ENCODE assay signal across 1 cellular context in the genomic region with DNA sequence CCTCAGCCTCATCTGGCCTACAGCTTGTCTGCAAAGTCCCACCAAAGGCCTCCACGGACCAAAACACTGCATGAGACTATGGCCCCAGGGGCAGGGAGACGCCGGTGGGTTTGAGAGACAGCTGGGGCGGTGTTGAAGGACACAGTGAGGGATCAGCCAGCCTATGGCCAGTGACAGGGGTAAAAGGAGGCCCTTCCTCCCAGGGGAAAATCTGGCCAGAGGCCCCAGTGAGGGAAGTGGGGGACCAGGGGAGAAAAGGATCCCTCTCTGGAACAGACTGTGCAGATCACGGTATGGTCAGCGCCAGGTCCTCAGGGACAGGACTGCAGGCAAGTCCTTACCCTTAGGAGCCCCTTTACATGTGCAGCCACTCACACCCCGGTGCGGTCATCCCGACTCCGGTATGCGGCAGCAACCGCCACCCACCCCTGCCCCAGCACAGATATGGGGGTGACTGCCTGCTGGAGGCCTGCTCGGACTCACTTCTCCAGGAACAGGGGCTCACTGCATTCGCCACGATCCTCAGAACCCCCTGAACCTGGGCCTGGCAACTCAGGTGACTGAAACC.
TF ChIP-seq lines count a peak whose summit lies in the region.

No MANE protein-coding gene starts in this region.

TF ChIP-seq in HepG2, 621 proteins besides CTCF, POLR2A, EP300 and RAD21 (continued from another document):
- TF ChIP-seq, protein P1, sequence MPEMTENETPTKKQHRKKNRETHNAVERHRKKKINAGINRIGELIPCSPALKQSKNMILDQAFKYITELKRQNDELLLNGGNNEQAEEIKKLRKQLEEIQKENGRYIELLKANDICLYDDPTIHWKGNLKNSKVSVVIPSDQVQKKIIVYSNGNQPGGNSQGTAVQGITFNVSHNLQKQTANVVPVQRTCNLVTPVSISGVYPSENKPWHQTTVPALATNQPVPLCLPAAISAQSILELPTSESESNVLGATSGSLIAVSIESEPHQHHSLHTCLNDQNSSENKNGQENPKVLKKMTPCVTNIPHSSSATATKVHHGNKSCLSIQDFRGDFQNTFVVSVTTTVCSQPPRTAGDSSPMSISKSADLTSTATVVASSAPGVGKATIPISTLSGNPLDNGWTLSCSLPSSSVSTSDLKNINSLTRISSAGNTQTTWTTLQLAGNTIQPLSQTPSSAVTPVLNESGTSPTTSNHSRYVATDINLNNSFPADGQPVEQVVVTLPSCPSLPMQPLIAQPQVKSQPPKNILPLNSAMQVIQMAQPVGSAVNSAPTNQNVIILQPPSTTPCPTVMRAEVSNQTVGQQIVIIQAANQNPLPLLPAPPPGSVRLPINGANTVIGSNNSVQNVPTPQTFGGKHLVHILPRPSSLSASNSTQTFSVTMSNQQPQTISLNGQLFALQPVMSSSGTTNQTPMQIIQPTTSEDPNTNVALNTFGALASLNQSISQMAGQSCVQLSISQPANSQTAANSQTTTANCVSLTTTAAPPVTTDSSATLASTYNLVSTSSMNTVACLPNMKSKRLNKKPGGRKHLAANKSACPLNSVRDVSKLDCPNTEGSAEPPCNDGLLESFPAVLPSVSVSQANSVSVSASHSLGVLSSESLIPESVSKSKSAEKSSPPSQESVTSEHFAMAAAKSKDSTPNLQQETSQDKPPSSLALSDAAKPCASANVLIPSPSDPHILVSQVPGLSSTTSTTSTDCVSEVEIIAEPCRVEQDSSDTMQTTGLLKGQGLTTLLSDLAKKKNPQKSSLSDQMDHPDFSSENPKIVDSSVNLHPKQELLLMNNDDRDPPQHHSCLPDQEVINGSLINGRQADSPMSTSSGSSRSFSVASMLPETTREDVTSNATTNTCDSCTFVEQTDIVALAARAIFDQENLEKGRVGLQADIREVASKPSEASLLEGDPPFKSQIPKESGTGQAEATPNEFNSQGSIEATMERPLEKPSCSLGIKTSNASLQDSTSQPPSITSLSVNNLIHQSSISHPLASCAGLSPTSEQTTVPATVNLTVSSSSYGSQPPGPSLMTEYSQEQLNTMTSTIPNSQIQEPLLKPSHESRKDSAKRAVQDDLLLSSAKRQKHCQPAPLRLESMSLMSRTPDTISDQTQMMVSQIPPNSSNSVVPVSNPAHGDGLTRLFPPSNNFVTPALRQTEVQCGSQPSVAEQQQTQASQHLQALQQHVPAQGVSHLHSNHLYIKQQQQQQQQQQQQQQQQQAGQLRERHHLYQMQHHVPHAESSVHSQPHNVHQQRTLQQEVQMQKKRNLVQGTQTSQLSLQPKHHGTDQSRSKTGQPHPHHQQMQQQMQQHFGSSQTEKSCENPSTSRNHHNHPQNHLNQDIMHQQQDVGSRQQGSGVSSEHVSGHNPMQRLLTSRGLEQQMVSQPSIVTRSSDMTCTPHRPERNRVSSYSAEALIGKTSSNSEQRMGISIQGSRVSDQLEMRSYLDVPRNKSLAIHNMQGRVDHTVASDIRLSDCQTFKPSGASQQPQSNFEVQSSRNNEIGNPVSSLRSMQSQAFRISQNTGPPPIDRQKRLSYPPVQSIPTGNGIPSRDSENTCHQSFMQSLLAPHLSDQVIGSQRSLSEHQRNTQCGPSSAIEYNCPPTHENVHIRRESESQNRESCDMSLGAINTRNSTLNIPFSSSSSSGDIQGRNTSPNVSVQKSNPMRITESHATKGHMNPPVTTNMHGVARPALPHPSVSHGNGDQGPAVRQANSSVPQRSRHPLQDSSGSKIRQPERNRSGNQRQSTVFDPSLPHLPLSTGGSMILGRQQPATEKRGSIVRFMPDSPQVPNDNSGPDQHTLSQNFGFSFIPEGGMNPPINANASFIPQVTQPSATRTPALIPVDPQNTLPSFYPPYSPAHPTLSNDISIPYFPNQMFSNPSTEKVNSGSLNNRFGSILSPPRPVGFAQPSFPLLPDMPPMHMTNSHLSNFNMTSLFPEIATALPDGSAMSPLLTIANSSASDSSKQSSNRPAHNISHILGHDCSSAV (CRISPR knock-in tag; IDR thresholded peaks at IDR 0.05; ENCODE audit: borderline replicate concordance): no peak
- TF ChIP-seq ZNF430 (CRISPR knock-in tag; IDR thresholded peaks at IDR 0.05) (0 out of 2 replicates have a peak, but pooled peaks have one; percentile 51), NONO (IDR thresholded peaks at IDR 0.05) (no peak), NONO (CRISPR knock-in tag; conservative IDR thresholded peaks at IDR 0.05) (0 out of 2 replicates have a peak, but pooled peaks have one; percentile 19), ZNF414 (CRISPR knock-in tag; IDR thresholded peaks at IDR 0.05) (0 out of 2 replicates have a peak, but pooled peaks have one; percentile 34), ZNF138 (CRISPR knock-in tag; IDR thresholded peaks at IDR 0.05; ENCODE audit: low read depth) (0 out of 2 replicates have a peak, but pooled peaks have one; percentile 45), ZNF788 (CRISPR knock-in tag; IDR thresholded peaks at IDR 0.05; ENCODE audit: borderline replicate concordance) (0 out of 2 replicates have a peak, but pooled peaks have one; percentile 20), ZFX (CRISPR knock-in tag; IDR thresholded peaks at IDR 0.05; ENCODE audit: low read depth) (0 out of 2 replicates have a peak, but pooled peaks have one; percentile 12), MAZ (IDR thresholded peaks at IDR 0.05; ENCODE audit: borderline replicate concordance, low read depth, low read length) (no peak), MAZ (CRISPR knock-in tag; IDR thresholded peaks at IDR 0.05; ENCODE audit: low read depth) (peak; percentile 65; the same call in 1 of the 2 replicates), BCL6 (CRISPR knock-in tag; IDR thresholded peaks at IDR 0.05) (0 out of 2 replicates have a peak, but pooled peaks have one; percentile 4), RBM22 (optimal IDR thresholded peaks at IDR 0.05; ENCODE audit: low read length) (peak; percentile 52), ZBTB43 (CRISPR knock-in tag; conservative IDR thresholded peaks at IDR 0.05) (no peak), SAP130 (CRISPR knock-in tag; IDR thresholded peaks at IDR 0.05; ENCODE audit: low read depth) (peak; percentile 44; the same call in 1 of the 2 replicates), ZNF687 (CRISPR knock-in tag; IDR thresholded peaks at IDR 0.05) (peak; percentile 67), AHR (CRISPR knock-in tag; IDR thresholded peaks at IDR 0.05) (no peak), ZNF580 (CRISPR knock-in tag; IDR thresholded peaks at IDR 0.05; ENCODE audit: borderline replicate concordance, low read depth) (no peak), SCMH1 (CRISPR knock-in tag; IDR thresholded peaks at IDR 0.05; ENCODE audit: borderline replicate concordance) (no peak), GATAD1 (CRISPR knock-in tag; IDR thresholded peaks at IDR 0.05) (no peak)
- TF ChIP-seq, protein P2, sequence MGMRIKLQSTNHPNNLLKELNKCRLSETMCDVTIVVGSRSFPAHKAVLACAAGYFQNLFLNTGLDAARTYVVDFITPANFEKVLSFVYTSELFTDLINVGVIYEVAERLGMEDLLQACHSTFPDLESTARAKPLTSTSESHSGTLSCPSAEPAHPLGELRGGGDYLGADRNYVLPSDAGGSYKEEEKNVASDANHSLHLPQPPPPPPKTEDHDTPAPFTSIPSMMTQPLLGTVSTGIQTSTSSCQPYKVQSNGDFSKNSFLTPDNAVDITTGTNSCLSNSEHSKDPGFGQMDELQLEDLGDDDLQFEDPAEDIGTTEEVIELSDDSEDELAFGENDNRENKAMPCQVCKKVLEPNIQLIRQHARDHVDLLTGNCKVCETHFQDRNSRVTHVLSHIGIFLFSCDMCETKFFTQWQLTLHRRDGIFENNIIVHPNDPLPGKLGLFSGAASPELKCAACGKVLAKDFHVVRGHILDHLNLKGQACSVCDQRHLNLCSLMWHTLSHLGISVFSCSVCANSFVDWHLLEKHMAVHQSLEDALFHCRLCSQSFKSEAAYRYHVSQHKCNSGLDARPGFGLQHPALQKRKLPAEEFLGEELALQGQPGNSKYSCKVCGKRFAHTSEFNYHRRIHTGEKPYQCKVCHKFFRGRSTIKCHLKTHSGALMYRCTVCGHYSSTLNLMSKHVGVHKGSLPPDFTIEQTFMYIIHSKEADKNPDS (CRISPR knock-in tag; IDR thresholded peaks at IDR 0.05): 0 out of 2 replicates have a peak, but pooled peaks have one; percentile 32
- TF ChIP-seq, protein P3, sequence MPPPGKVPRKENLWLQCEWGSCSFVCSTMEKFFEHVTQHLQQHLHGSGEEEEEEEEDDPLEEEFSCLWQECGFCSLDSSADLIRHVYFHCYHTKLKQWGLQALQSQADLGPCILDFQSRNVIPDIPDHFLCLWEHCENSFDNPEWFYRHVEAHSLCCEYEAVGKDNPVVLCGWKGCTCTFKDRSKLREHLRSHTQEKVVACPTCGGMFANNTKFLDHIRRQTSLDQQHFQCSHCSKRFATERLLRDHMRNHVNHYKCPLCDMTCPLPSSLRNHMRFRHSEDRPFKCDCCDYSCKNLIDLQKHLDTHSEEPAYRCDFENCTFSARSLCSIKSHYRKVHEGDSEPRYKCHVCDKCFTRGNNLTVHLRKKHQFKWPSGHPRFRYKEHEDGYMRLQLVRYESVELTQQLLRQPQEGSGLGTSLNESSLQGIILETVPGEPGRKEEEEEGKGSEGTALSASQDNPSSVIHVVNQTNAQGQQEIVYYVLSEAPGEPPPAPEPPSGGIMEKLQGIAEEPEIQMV (CRISPR knock-in tag; IDR thresholded peaks at IDR 0.05; ENCODE audit: low read depth): 0 out of 2 replicates have a peak, but pooled peaks have one; percentile 2
- TF ChIP-seq, protein P4, sequence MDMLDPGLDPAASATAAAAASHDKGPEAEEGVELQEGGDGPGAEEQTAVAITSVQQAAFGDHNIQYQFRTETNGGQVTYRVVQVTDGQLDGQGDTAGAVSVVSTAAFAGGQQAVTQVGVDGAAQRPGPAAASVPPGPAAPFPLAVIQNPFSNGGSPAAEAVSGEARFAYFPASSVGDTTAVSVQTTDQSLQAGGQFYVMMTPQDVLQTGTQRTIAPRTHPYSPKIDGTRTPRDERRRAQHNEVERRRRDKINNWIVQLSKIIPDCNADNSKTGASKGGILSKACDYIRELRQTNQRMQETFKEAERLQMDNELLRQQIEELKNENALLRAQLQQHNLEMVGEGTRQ (IDR thresholded peaks at IDR 0.05; ENCODE audit: low read depth, low read length): no peak
- TF ChIP-seq, protein P4 (CRISPR knock-in tag; IDR thresholded peaks at IDR 0.05; ENCODE audit: borderline replicate concordance): no peak
- TF ChIP-seq, protein P5, sequence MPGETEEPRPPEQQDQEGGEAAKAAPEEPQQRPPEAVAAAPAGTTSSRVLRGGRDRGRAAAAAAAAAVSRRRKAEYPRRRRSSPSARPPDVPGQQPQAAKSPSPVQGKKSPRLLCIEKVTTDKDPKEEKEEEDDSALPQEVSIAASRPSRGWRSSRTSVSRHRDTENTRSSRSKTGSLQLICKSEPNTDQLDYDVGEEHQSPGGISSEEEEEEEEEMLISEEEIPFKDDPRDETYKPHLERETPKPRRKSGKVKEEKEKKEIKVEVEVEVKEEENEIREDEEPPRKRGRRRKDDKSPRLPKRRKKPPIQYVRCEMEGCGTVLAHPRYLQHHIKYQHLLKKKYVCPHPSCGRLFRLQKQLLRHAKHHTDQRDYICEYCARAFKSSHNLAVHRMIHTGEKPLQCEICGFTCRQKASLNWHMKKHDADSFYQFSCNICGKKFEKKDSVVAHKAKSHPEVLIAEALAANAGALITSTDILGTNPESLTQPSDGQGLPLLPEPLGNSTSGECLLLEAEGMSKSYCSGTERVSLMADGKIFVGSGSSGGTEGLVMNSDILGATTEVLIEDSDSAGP (CRISPR knock-in tag; IDR thresholded peaks at IDR 0.05; ENCODE audit: borderline replicate concordance): 0 out of 2 replicates have a peak, but pooled peaks have one; percentile 22
